20 cellular contexts compared by ENCODE assay signal in genomic region chr10:125575843-125576242, GRCh38.
A peak's percentile ranks its signal among the peaks of the same experiment; 100 is the strongest.
DNase-seq lines count a peak whose midpoint lies in the region; ATAC-seq and TF ChIP-seq lines count a peak whose summit lies in the region.
"Had no signal": no experiment of that assay in that cellular context is flagged by ENCODE, and none has a peak within 500 bp of the region (broad histone marks: within the 10 kb centered on the region; RNA-seq: fewer than 3 reads in every experiment).

No MANE protein-coding gene starts in this region.

- no peaks in the 10 kb centered on the region for H3K4me1 Mint-ChIP-seq in stimulated activated effector memory CD8-positive, alpha-beta T cell treated with anti-CD3 and anti-CD28 coated beads, Interleukin-12 subunit alpha, Interleukin-12 subunit beta, amount 100 ng/mL, for 72 hours
- H3K4me1 Mint-ChIP-seq: B cell had no signal

- H3K9me3 Mint-ChIP-seq in stimulated activated effector memory CD8-positive, alpha-beta T cell treated with anti-CD3 and anti-CD28 coated beads, Interleukin-12 subunit alpha, Interleukin-12 subunit beta, amount 100 ng/mL, for 72 hours, result no peaks in the 10 kb centered on the region
- H3K9me3 Mint-ChIP-seq: CD4-positive, alpha-beta T cell; CD8-positive, alpha-beta T cell had no signal

- no peak for TF ChIP-seq EP300 in esophagus muscularis mucosa (IDR thresholded peaks at IDR 0.05)

- WGBS in esophagus muscularis mucosa, result 67% methylated on average over 1 of the region's 4 CpGs

- H3K9me3 ChIP-seq in HCT116 (ENCODE audit: control insufficient read depth in 1 of 2, insufficient read depth in 1 of 2, low read depth in 1 of 2, low read length in 2 of 2) (no peaks in the 10 kb centered on the region), esophagus muscularis mucosa (no peaks in the 10 kb centered on the region)
- H3K9me3 ChIP-seq: Caco-2 had no signal

- CTCF ChIA-PET in HCT116 (lab: Charles Lee), result no interaction called here

- H2AFZ ChIP-seq in HCT116 (ENCODE audit: low read depth, low read length, poor library complexity, severe bottlenecking), result no peak overlapping the region

- POLR2A ChIA-PET in HCT116 (lab: Charles Lee), result no interaction called here

- H4K20me1 ChIP-seq in HCT116 (ENCODE audit: insufficient read depth), result no peaks in the 10 kb centered on the region
- H4K20me1 ChIP-seq: BLaER1 treated with 17β-estradiol and CSF1 and Interleukin-3, amounts not matched to agents 10 nM and 100 nM had no signal

- H3K27me3 ChIP-seq in HCT116 (ENCODE audit: insufficient read depth, low read length) (no peaks in the 10 kb centered on the region), esophagus muscularis mucosa (no peaks in the 10 kb centered on the region)
- H3K27me3 ChIP-seq: BLaER1 treated with 17β-estradiol and CSF1 and Interleukin-3, amounts not matched to agents 10 nM and 100 nM had no signal

- H3K79me2 ChIP-seq in HCT116 (ENCODE audit: insufficient read depth, low read length), result no peaks in the 10 kb centered on the region

- H3K9ac ChIP-seq in HCT116 (ENCODE audit: low read length), result no peak overlapping the region
- H3K9ac ChIP-seq: BLaER1 treated with 17β-estradiol and CSF1 and Interleukin-3, amounts not matched to agents 10 nM and 100 nM had no signal

- RAD21 ChIA-PET in HCT116 (lab: Charles Lee; ENCODE audit: low non-redundant PET in 1 of 2, low total read pairs in 2 of 2, uncharacterized antibody in 2 of 2, unreplicated experiment in 2 of 2), result no interaction called here

- H3K4me2 ChIP-seq in HCT116 (ENCODE audit: low read length), result no peak overlapping the region
- H3K4me2 ChIP-seq: A549; BLaER1 treated with 17β-estradiol and CSF1 and Interleukin-3, amounts not matched to agents 10 nM and 100 nM had no signal

- DNase-seq in DMS53 (lab: John Stamatoyannopoulos, UW) (peak; percentile 14), DMS53 treated with DMSO at 0.1 percent for 48 hours (lab: John Stamatoyannopoulos, UW; ENCODE audit: unreplicated experiment) (no peak), HCT116 (ENCODE audit: low read depth, low spot score) (no peak), esophagus muscularis mucosa (ENCODE audit: extremely low spot score) (peak; percentile 80), EL (no peak)
- DNase-seq in stimulated activated effector memory CD8-positive, alpha-beta T cell treated with anti-CD3 and anti-CD28 coated beads, Interleukin-12 subunit alpha, Interleukin-12 subunit beta, amount 100 ng/mL, for 72 hours (ENCODE audit: low spot score in 2 of 2), result no peak
- no peak for DNase-seq in activated CD4-positive, alpha-beta T cell treated with anti-CD3 and anti-CD28 coated beads for 4 hours
- DNase-seq: AML-193; Caco-2; Calu3; CD4-positive, alpha-beta T cell; CD8-positive, alpha-beta T cell; DMS79 treated with DMSO at 0.1 percent for 48 hours; GDM1 had no signal

- no peak overlapping the region for H3K4me3 Mint-ChIP-seq in stimulated activated effector memory CD8-positive, alpha-beta T cell treated with anti-CD3 and anti-CD28 coated beads, Interleukin-12 subunit alpha, Interleukin-12 subunit beta, amount 100 ng/mL, for 72 hours
- H3K4me3 Mint-ChIP-seq: B cell; CD4-positive, alpha-beta T cell; CD8-positive, alpha-beta T cell had no signal

- TF ChIP-seq RAD21 in HCT116 (IDR thresholded peaks at IDR 0.05; ENCODE audit: low read depth), result no peak

- TF ChIP-seq POLR2A in HCT116 (IDR thresholded peaks at IDR 0.05; ENCODE audit: borderline replicate concordance, extremely low read depth, insufficient read depth, insufficient read length), result no peak
- TF ChIP-seq POLR2A in esophagus muscularis mucosa (IDR thresholded peaks at IDR 0.05; ENCODE audit: low read depth), result no peak

- H3K4me3 ChIP-seq in HCT116 (replicated peaks in 1 of 2; ENCODE audit: low read depth in 1 of 2, low read length in 2 of 2) (no peak overlapping the region), esophagus muscularis mucosa (no peak overlapping the region)
- H3K4me3 ChIP-seq: A549; BLaER1 treated with 17β-estradiol and CSF1 and Interleukin-3, amounts not matched to agents 10 nM and 100 nM; GM12878 had no signal

- no peaks in the 10 kb centered on the region for H3K9me2 ChIP-seq in HCT116 (ENCODE audit: insufficient read depth)

- H3K27ac Mint-ChIP-seq in stimulated activated effector memory CD8-positive, alpha-beta T cell treated with anti-CD3 and anti-CD28 coated beads, Interleukin-12 subunit alpha, Interleukin-12 subunit beta, amount 100 ng/mL, for 72 hours, result no peak overlapping the region
- H3K27ac Mint-ChIP-seq: B cell; CD4-positive, alpha-beta T cell; CD8-positive, alpha-beta T cell had no signal

- H3K4me1 ChIP-seq in HCT116 (ENCODE audit: control insufficient read depth in 1 of 2, insufficient read depth in 2 of 2, low read length in 2 of 2), result no peaks in the 10 kb centered on the region
- H3K4me1 ChIP-seq in esophagus muscularis mucosa, result peaks cover 0 to 26% (median 17%) of the 10 kb centered on the region in 4 donors
- H3K4me1 ChIP-seq: A549, Caco-2 had no signal

- H3K27ac ChIP-seq in HCT116 (ENCODE audit: low read depth, low read length), result no peak overlapping the region
- no peak overlapping the region for H3K27ac ChIP-seq in esophagus muscularis mucosa (replicated peaks in 1 of 4)
- H3K27ac ChIP-seq: 22Rv1; A549; BLaER1 treated with 17β-estradiol and CSF1 and Interleukin-3, amounts not matched to agents 10 nM and 100 nM; C4-2B had no signal

- intact Hi-C loops in HCT116 (cut with micrococcal nuclease) (no loop called here), esophagus muscularis mucosa (cut with DNase I) (no loop called here)

- TF ChIP-seq CTCF in HCT116 (IDR thresholded peaks at IDR 0.05 in 2 of 3, conservative IDR thresholded peaks at IDR 0.05 in 1 of 3; ENCODE audit: borderline replicate concordance in 1 of 3, insufficient read depth in 1 of 3, low read depth in 2 of 3, low read length in 2 of 3), result no peak
- no peak for TF ChIP-seq CTCF in esophagus muscularis mucosa (IDR thresholded peaks at IDR 0.05)

- H3K36me3 ChIP-seq in HCT116 (ENCODE audit: control insufficient read depth in 1 of 2, insufficient read depth in 2 of 2, low read length in 2 of 2) (no peaks in the 10 kb centered on the region), esophagus muscularis mucosa (no peaks in the 10 kb centered on the region)

- ATAC-seq in HCT116, result 0 out of 2 replicates have a peak, but pooled peaks have one; percentile 25
- peak; percentile 32 for ATAC-seq in stimulated activated effector memory CD8-positive, alpha-beta T cell treated with anti-CD3 and anti-CD28 coated beads, Interleukin-12 subunit alpha, Interleukin-12 subunit beta, amount 100 ng/mL, for 72 hours
- ATAC-seq: A549; CD8-positive, alpha-beta T cell; GM12878 had no signal

- BruUV-seq in HCT116 (replicated peaks; lab: Mats Ljungman, UMichigan), result no TSS peak

- no peaks in the 10 kb centered on the region for H3K36me3 Mint-ChIP-seq in stimulated activated effector memory CD8-positive, alpha-beta T cell treated with anti-CD3 and anti-CD28 coated beads, Interleukin-12 subunit alpha, Interleukin-12 subunit beta, amount 100 ng/mL, for 72 hours
- H3K36me3 Mint-ChIP-seq: CD8-positive, alpha-beta T cell had no signal

TF ChIP-seq in HCT116, 20 proteins besides CTCF, POLR2A, EP300 and RAD21:
- TF ChIP-seq CEBPB (IDR thresholded peaks at IDR 0.05; ENCODE audit: low read depth) (no peak), ATF3 (IDR thresholded peaks at IDR 0.05) (no peak), POLR2AphosphoS5 (IDR thresholded peaks at IDR 0.05; ENCODE audit: low read depth, low read length) (no peak), YY1 (IDR thresholded peaks at IDR 0.05; ENCODE audit: extremely low read depth, insufficient replicate concordance, low read depth, low read length) (no peak), FOSL1 (IDR thresholded peaks at IDR 0.05; ENCODE audit: low read depth) (no peak), SIN3A (IDR thresholded peaks at IDR 0.05; ENCODE audit: low read depth) (no peak), JUND (IDR thresholded peaks at IDR 0.05) (no peak), ZFX (IDR thresholded peaks at IDR 0.05) (no peak), ELF1 (IDR thresholded peaks at IDR 0.05; ENCODE audit: borderline replicate concordance, low read depth) (no peak), REST (IDR thresholded peaks at IDR 0.05; ENCODE audit: low read depth) (no peak), CBX3 (IDR thresholded peaks at IDR 0.05; ENCODE audit: low read depth) (no peak), ZNF274 (IDR thresholded peaks at IDR 0.05; ENCODE audit: low read depth, low read length) (no peak)
TF ChIP-seq in HCT116: peak in this region for 0.

Comparison
In these comparisons a context has a peak if more than half of its experiments do, and no peak if none do; other contexts are left out.
1. DNase-seq: peak in DMS53 (single experiment) and esophagus muscularis mucosa (single experiment); none in DMS53 treated with DMSO at 0.1 percent for 48 hours (single experiment), HCT116 (single experiment), stimulated activated effector memory CD8-positive, alpha-beta T cell treated with anti-CD3 and anti-CD28 coated beads, Interleukin-12 subunit alpha, Interleukin-12 subunit beta, amount 100 ng/mL, for 72 hours (0 of 2), EL (single experiment) and activated CD4-positive, alpha-beta T cell treated with anti-CD3 and anti-CD28 coated beads for 4 hours (0 of 2).